8 cellular contexts compared by ENCODE assay signal in the genomic region with DNA sequence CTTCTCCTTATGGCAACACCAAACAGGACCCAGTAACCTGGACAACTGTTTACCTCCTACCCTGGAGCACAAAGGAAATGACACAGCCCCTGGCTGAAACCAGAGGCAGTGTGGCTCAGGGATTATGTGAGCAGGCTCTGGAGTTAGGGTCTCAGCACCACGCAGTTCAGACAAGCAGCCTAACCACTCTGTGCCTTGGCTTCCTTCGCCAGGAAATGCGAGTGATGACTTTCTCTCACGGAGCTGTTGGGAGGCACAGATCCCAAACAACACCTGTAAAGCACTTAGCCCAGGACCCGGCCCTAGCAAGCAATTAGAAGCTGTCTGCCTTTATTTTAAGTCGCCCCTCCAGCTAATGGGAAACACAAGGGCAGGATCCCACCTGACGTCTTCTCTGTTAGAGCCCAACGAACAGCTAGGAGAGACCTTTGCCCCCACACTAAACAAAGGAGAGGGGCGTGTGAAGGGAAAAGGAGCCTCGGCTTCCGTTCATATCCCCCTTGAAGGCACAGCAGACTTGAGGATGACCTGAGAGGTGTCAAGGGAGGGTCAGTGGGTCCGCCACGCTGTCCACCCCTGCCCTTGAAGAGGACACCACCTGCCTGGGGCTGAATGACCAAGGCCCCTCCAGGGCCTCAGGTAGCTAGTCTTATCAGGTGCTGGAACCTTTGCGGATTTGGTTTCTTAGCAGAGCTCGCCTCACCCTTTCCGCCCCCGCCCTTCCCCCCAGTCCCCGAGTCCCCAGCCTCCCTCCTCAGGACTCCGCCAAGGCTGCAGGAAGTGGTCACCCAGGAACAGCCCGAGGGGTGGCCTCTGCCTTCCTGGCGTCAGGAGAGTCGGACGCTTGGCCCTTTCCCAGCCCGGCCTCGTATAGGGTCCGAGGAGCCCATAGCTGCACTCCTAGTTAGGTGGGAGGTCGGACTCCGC. TPM values are rescaled to one million over a fixed set of nuclear protein-coding genes. Genes with fewer than 3 reads are reported as not detected.
A peak's percentile ranks its signal among the peaks of the same experiment; 100 is the strongest.
DNase-seq lines count a peak whose midpoint lies in the region; ATAC-seq, FAIRE-seq and TF ChIP-seq lines count a peak whose summit lies in the region.

No MANE protein-coding gene starts in this region.

- H3K4me1 Mint-ChIP-seq in natural killer cell = peaks cover 38 to 59% of the 10 kb centered on the region in 2 donors

- H3K4me2 ChIP-seq in fibroblast of lung (ENCODE audit: extremely low read depth, insufficient read depth, low read length) = peak overlapping the region; percentile 99

- TF ChIP-seq CTCF in fibroblast of lung (conservative IDR thresholded peaks at IDR 0.05 in 1 of 2, IDR thresholded peaks at IDR 0.05 in 1 of 2; ENCODE audit: low read depth in 1 of 2, low read length in 2 of 2) (no peak), natural killer cell (IDR thresholded peaks at IDR 0.05) (no peak)

- no peaks in the 10 kb centered on the region for H3K36me3 Mint-ChIP-seq in natural killer cell

- H2AFZ ChIP-seq in fibroblast of lung (ENCODE audit: low read length) = peak overlapping the region; percentile 67

- H3K4me1 ChIP-seq in fibroblast of lung (ENCODE audit: control insufficient read depth, extremely low read depth, insufficient read depth, low read length) = peaks cover 15% of the 10 kb centered on the region

- H3K4me3 Mint-ChIP-seq in natural killer cell = peak overlapping the region; percentile 91

- H3K27ac ChIP-seq in KOPT-K1 (ENCODE audit: low read depth, low read length, poor library complexity, severe bottlenecking) (peak overlapping the region; percentile 85), fibroblast of lung (ENCODE audit: insufficient read depth, low read length) (peak overlapping the region; percentile 88)

- no peaks in the 10 kb centered on the region for H4K20me1 ChIP-seq in fibroblast of lung (ENCODE audit: control insufficient read depth, extremely low read depth, insufficient read depth, low read length)

- ATAC-seq in GM19035 (IDR thresholded peaks at IDR 0.05; ENCODE audit: unreplicated experiment) = peak; percentile 8
- ATAC-seq in natural killer cell = peak; percentile 6 to 35 (median 19)

- peak overlapping the region; percentile 58 to 98 (median 71) for H3K4me3 ChIP-seq in fibroblast of lung (replicated peaks in 1 of 4; ENCODE audit: control extremely low read depth in 1 of 4, insufficient read depth in 1 of 4, low read depth in 3 of 4, low read length in 4 of 4)

- H3K36me3 ChIP-seq in KOPT-K1 (ENCODE audit: insufficient read depth, low read length) (peaks cover 17% of the 10 kb centered on the region), fibroblast of lung (ENCODE audit: control insufficient read depth, insufficient read depth, low read length) (peaks cover 3% of the 10 kb centered on the region)

- peaks cover 8% of the 10 kb centered on the region for H3K79me2 ChIP-seq in fibroblast of lung (ENCODE audit: control insufficient read depth, insufficient read depth, low read length)

- H3K9ac ChIP-seq in fibroblast of lung (ENCODE audit: insufficient read depth, low read length) = peak overlapping the region; percentile 67

- H3K27me3 ChIP-seq in fibroblast of lung (ENCODE audit: control insufficient read depth, insufficient read depth, low read length) = no peaks in the 10 kb centered on the region

- no peaks in the 10 kb centered on the region for H3K9me3 Mint-ChIP-seq in natural killer cell

- peaks cover 0 to 1% of the 10 kb centered on the region in 2 donors for H3K27me3 Mint-ChIP-seq in natural killer cell (ENCODE audit: low read depth in 2 of 2)

- peak overlapping the region; percentile 72 to 83 for H3K27ac Mint-ChIP-seq in natural killer cell

- intact Hi-C loops in natural killer cell (cut with micrococcal nuclease) = loop anchor here (1.0 to 2.0 kb wide), 2 partner anchors 15 to 16 kb away; no protein-coding TSS in a partner anchor

- FAIRE-seq in urothelium cell line (lab: Jason Lieb, UNC) = no peak

- DNase-seq in activated T-cell treated with anti-CD3 and anti-CD28 coated beads for 4 hours (peak; percentile 28), fibroblast of lung (ENCODE audit: low read depth in 2 of 2) (peak; percentile 35 to 44), natural killer cell (no peak), urothelium cell line (ENCODE audit: low spot score) (peak; percentile 58), D341Med (ENCODE audit: low spot score) (no peak), NCI-H146 (lab: John Stamatoyannopoulos, UW) (no peak)

- H3K9me3 ChIP-seq in KOPT-K1 (ENCODE audit: insufficient read depth, low read length, poor library complexity, severe bottlenecking) = no peaks in the 10 kb centered on the region
- H3K9me3 ChIP-seq in fibroblast of lung (ENCODE audit: control insufficient read depth, insufficient read depth, low read depth, low read length) = no peaks in the 10 kb centered on the region

RNA-seq across cellular contexts. Expression of gene TMEM63A, which starts 0.8 kb away (rescaled TPM):
- 16.2 and 24.1 TPM in 2 replicates for total RNA-seq in fibroblast of lung
- polyA plus RNA-seq in fibroblast of lung = 14.1 and 14.5 TPM in 2 replicates
- 11.8 and 12.3 TPM in 2 replicates for polyA plus RNA-seq in fibroblast of lung (2012)
- polyA minus RNA-seq in fibroblast of lung (ENCODE audit: low replicate concordance) = 45.5 and 49.2 TPM in 2 replicates
- total RNA-seq in natural killer cell = 100 to 1,000 TPM; 101 to 166 (median 113) TPM

RNA-seq across cellular contexts. Expression of gene LEFTY1, which starts 7.6 kb away (rescaled TPM):
- total RNA-seq in fibroblast of lung = 0.26 TPM in 1 of 2 replicates, not detected in the other
- polyA plus RNA-seq in fibroblast of lung = not detected in 2 replicates
- polyA plus RNA-seq in fibroblast of lung (2012) = not detected in 2 replicates
- polyA minus RNA-seq in fibroblast of lung (ENCODE audit: low replicate concordance) = not detected in 2 replicates
- total RNA-seq in natural killer cell = not detected

RNA-seq across cellular contexts. Expression of gene PYCR2, which starts 42.7 kb away (rescaled TPM):
- total RNA-seq in fibroblast of lung = 30.6 and 32.4 TPM in 2 replicates
- polyA plus RNA-seq in fibroblast of lung = 28.6 and 35.5 TPM in 2 replicates
- polyA plus RNA-seq in fibroblast of lung (2012) = 37.1 and 48.9 TPM in 2 replicates
- polyA minus RNA-seq in fibroblast of lung (ENCODE audit: low replicate concordance) = 77.2 and 97.0 TPM in 2 replicates
- total RNA-seq in natural killer cell = 10 to 100 TPM; 57.7 to 74.5 (median 62.6) TPM

RNA-seq across cellular contexts. Expression of gene LEFTY2, which starts 59.7 kb away (rescaled TPM):
- total RNA-seq in fibroblast of lung (under 0.01 TPM in 1 of 2 replicates, not detected in the other), natural killer cell (not detected)
- polyA plus RNA-seq in fibroblast of lung = 0.05 TPM in 1 of 2 replicates, not detected in the other
- polyA plus RNA-seq in fibroblast of lung (2012) = 0.05 TPM in 1 of 2 replicates, not detected in the other
- polyA minus RNA-seq in fibroblast of lung (ENCODE audit: low replicate concordance) = not detected in 2 replicates

Comparison
In these comparisons a context has a peak if more than half of its experiments do, and no peak if none do; other contexts are left out.
1. DNase-seq: peak in activated T-cell treated with anti-CD3 and anti-CD28 coated beads for 4 hours (single experiment), fibroblast of lung (2 of 2) and urothelium cell line (single experiment); none in natural killer cell (single experiment), D341Med (single experiment) and NCI-H146 (single experiment).